In the genomic region with DNA sequence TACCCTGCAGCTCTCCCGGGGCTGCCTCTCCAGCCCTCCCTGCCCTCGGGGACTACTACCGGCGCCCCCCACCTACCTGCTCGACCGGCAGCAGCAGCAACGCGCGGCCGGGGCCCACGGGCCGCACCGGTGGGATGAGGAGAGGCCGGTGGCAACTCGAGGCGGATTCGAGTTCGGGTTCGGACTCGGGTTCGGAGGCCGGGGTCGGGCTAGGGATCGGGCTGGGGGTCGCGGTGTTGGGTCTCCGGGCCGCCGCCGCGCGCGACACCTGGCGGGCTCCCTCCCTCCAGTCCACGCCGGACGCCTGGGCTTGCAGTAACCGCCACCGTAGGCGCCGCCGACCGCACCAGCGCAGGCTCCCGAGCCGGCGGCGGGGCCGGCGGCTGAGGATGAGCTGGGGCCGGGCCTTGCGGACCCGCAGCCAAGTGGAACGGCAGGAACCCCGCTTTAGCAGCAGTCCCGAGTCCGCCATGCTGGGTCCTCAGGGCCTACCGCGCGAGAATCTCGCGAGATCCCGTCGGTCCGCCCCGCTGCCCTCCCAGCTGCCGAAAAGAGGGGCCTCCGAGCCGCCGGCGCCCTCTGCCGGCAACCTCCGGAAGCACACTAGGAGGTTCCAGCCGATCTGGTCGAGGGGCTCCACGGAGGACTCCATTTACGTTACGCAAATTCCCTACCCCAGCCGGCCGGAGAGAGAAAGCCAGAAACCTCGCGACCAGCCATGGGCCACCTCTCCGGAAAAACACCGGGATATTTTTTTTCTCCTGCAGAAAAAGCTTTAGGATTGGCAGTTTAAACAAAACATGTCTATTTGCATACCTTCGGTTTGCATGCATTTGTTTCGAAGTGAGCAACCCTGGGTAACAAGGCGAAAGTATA, we compare ENCODE assay signal across 1 cellular context.
TF ChIP-seq lines count a peak whose summit lies in the region.

A gene (minus strand): TSS at position 483 of the 876 bp plus-strand sequence. CDS start 11 bp downstream, at position 472.

TF ChIP-seq in HEK293, 187 proteins besides CTCF, POLR2A, EP300 and RAD21 (continued from another document):
- TF ChIP-seq, protein P1, sequence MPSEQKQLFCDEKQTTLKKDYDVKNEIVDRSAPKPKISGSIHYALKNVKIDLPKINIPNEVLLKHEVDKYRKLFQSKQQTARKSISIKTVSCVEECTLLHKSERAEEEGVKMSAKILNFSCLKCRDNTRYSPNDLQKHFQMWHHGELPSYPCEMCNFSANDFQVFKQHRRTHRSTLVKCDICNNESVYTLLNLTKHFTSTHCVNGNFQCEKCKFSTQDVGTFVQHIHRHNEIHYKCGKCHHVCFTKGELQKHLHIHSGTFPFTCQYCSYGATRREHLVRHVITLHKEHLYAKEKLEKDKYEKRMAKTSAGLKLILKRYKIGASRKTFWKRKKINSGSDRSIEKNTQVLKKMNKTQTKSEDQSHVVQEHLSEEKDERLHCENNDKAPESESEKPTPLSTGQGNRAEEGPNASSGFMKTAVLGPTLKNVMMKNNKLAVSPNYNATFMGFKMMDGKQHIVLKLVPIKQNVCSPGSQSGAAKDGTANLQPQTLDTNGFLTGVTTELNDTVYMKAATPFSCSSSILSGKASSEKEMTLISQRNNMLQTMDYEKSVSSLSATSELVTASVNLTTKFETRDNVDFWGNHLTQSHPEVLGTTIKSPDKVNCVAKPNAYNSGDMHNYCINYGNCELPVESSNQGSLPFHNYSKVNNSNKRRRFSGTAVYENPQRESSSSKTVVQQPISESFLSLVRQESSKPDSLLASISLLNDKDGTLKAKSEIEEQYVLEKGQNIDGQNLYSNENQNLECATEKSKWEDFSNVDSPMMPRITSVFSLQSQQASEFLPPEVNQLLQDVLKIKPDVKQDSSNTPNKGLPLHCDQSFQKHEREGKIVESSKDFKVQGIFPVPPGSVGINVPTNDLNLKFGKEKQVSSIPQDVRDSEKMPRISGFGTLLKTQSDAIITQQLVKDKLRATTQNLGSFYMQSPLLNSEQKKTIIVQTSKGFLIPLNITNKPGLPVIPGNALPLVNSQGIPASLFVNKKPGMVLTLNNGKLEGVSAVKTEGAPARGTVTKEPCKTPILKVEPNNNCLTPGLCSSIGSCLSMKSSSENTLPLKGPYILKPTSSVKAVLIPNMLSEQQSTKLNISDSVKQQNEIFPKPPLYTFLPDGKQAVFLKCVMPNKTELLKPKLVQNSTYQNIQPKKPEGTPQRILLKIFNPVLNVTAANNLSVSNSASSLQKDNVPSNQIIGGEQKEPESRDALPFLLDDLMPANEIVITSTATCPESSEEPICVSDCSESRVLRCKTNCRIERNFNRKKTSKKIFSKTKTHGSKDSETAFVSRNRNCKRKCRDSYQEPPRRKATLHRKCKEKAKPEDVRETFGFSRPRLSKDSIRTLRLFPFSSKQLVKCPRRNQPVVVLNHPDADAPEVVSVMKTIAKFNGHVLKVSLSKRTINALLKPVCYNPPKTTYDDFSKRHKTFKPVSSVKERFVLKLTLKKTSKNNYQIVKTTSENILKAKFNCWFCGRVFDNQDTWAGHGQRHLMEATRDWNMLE (tag by site-specific recombination; conservative IDR thresholded peaks at IDR 0.05; ENCODE audit: low read depth) = 0 out of 2 replicates have a peak, but pooled peaks have one; percentile 37
- no peak for TF ChIP-seq GFI1B (tag by site-specific recombination; IDR thresholded peaks at IDR 0.05)
- peak; percentile 59; the same call in 1 of the 2 replicates for TF ChIP-seq ZNF324 (tag by site-specific recombination; IDR thresholded peaks at IDR 0.05)
- no peak for TF ChIP-seq ZNF211 (tag by site-specific recombination; IDR thresholded peaks at IDR 0.05; ENCODE audit: low read depth)
- no peak for TF ChIP-seq ZNF596 (tag by site-specific recombination; IDR thresholded peaks at IDR 0.05)
- TF ChIP-seq ZNF133 (tag by site-specific recombination; IDR thresholded peaks at IDR 0.05) = no peak
- peak; percentile 57; the same call in 1 of the 2 replicates for TF ChIP-seq ZNF843 (tag by site-specific recombination; IDR thresholded peaks at IDR 0.05)
- TF ChIP-seq ZNF548 (tag by site-specific recombination; IDR thresholded peaks at IDR 0.05) = no peak
- no peak for TF ChIP-seq ZNF175 (tag by site-specific recombination; IDR thresholded peaks at IDR 0.05)
- 0 out of 2 replicates have a peak, but pooled peaks have one; percentile 50 for TF ChIP-seq ZFP69B (tag by site-specific recombination; IDR thresholded peaks at IDR 0.05)
- peak; percentile 50 for TF ChIP-seq GLIS2 (tag by site-specific recombination; IDR thresholded peaks at IDR 0.05)
- no peak for TF ChIP-seq HOXA7 (CRISPR knock-in tag; IDR thresholded peaks at IDR 0.05; ENCODE audit: borderline replicate concordance)
- TF ChIP-seq ZNF292 (tag by site-specific recombination; IDR thresholded peaks at IDR 0.05; ENCODE audit: borderline replicate concordance, low read depth) = no peak
- no peak for TF ChIP-seq ZBTB21 (tag by site-specific recombination; IDR thresholded peaks at IDR 0.05)
- TF ChIP-seq, protein P2, sequence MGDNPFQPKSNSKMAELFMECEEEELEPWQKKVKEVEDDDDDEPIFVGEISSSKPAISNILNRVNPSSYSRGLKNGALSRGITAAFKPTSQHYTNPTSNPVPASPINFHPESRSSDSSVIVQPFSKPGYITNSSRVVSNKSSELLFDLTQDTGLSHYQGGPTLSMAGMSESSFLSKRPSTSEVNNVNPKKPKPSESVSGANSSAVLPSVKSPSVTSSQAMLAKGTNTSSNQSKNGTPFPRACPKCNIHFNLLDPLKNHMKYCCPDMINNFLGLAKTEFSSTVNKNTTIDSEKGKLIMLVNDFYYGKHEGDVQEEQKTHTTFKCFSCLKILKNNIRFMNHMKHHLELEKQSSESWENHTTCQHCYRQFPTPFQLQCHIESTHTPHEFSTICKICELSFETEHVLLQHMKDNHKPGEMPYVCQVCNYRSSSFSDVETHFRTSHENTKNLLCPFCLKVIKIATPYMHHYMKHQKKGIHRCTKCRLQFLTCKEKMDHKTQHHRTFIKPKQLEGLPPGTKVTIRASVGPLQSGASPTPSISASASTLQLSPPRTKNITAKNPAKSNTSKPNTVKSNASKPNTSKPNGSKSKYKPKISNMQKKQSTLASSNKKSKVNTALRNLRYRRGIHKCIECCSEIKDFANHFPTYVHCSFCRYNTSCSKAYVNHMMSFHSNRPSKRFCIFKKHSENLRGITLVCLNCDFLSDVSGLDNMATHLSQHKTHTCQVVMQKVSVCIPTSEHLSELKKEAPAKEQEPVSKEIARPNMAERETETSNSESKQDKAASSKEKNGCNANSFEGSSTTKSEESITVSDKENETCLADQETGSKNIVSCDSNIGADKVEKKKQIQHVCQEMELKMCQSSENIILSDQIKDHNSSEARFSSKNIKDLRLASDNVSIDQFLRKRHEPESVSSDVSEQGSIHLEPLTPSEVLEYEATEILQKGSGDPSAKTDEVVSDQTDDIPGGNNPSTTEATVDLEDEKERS (tag by site-specific recombination; IDR thresholded peaks at IDR 0.05) = no peak
- no peak for TF ChIP-seq ZNF274 (IDR thresholded peaks at IDR 0.05; ENCODE audit: low read length)
- TF ChIP-seq ZNF274 (tag by site-specific recombination; IDR thresholded peaks at IDR 0.05; ENCODE audit: borderline replicate concordance) = no peak
- TF ChIP-seq ZNF585B (tag by site-specific recombination; IDR thresholded peaks at IDR 0.05) = no peak
- no peak for TF ChIP-seq ZNF140 (tag by site-specific recombination; IDR thresholded peaks at IDR 0.05)
- TF ChIP-seq RBAK (tag by site-specific recombination; IDR thresholded peaks at IDR 0.05) = no peak
- no peak for TF ChIP-seq ZNF169 (tag by site-specific recombination; IDR thresholded peaks at IDR 0.05)
- TF ChIP-seq, protein P3, sequence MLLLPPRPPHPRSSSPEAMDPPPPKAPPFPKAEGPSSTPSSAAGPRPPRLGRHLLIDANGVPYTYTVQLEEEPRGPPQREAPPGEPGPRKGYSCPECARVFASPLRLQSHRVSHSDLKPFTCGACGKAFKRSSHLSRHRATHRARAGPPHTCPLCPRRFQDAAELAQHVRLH (tag by site-specific recombination; IDR thresholded peaks at IDR 0.05) = peak; percentile 92
- TF ChIP-seq ZNF423 (tag by site-specific recombination; IDR thresholded peaks at IDR 0.05) = no peak
